8 cellular contexts compared by ENCODE assay signal in the genomic region with DNA sequence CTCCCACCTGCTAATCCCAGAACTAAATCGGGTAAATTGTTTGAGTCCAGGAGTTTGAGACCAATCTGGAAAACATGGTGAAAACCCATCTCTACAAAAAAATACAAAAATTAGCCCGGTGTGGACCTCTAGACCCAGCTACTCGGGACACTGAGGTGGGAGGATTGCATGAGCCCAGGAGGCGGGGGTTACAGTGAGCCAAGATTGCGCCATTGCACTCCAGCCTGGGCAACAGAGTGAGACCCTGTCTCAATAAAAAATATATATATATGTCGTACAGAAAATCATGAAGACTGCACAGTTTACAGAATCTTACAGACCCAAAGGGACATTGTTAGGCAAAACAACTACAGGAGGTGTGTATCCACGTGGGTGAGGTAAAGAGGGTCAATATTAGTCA.
"Had no signal": no experiment of that assay in that cellular context is flagged by ENCODE, and none has a peak within 500 bp of the region (broad histone marks: within the 10 kb centered on the region; RNA-seq: fewer than 3 reads in every experiment).

No MANE protein-coding gene starts in this region.

- DNase-seq: GDM1, GF-D8 had no signal

- H3K4me3 ChIP-seq: GM12878 had no signal

- ATAC-seq: GM12878 had no signal

- FAIRE-seq: G401.6, GM12878, GM12891, GM12892, GM18507, GM19239 had no signal
